ENCODE assay signal across 1 cellular context in genomic region chr15:88166330-88166993, GRCh38.
A peak's percentile ranks its signal among the peaks of the same experiment; 100 is the strongest.
TF ChIP-seq lines count a peak whose summit lies in the region.

No MANE protein-coding gene starts in this region.

TF ChIP-seq in HepG2, 621 proteins besides CTCF, POLR2A, EP300 and RAD21 (continued from another document and continues in another):
- no peak for TF ChIP-seq ZNF280B (CRISPR knock-in tag; IDR thresholded peaks at IDR 0.05; ENCODE audit: borderline replicate concordance)
- TF ChIP-seq NCOR1 (IDR thresholded peaks at IDR 0.05; ENCODE audit: borderline replicate concordance, low read length), result no peak
- no peak for TF ChIP-seq ZBTB37 (CRISPR knock-in tag; IDR thresholded peaks at IDR 0.05)
- no peak for TF ChIP-seq NCOA2 (CRISPR knock-in tag; IDR thresholded peaks at IDR 0.05)
- 0 out of 2 replicates have a peak, but pooled peaks have one; percentile 52 for TF ChIP-seq ZNF773 (CRISPR knock-in tag; IDR thresholded peaks at IDR 0.05; ENCODE audit: borderline replicate concordance)
- 0 out of 2 replicates have a peak, but pooled peaks have one; percentile 35 for TF ChIP-seq TGIF2 (CRISPR knock-in tag; IDR thresholded peaks at IDR 0.05)
- TF ChIP-seq SNRNP70 (IDR thresholded peaks at IDR 0.05; ENCODE audit: low read depth, low read length), result no peak
- no peak for TF ChIP-seq YEATS2 (CRISPR knock-in tag; IDR thresholded peaks at IDR 0.05; ENCODE audit: borderline replicate concordance)
- TF ChIP-seq ZEB1 (IDR thresholded peaks at IDR 0.05; ENCODE audit: insufficient replicate concordance, low read depth), result no peak
- no peak for TF ChIP-seq ZFP36L2 (CRISPR knock-in tag; IDR thresholded peaks at IDR 0.05)
- 0 out of 2 replicates have a peak, but pooled peaks have one; percentile 26 for TF ChIP-seq IRF2 (CRISPR knock-in tag; IDR thresholded peaks at IDR 0.05)
- no peak for TF ChIP-seq HNRNPK (IDR thresholded peaks at IDR 0.05; ENCODE audit: low read depth, low read length, poor library complexity, severe bottlenecking)
- TF ChIP-seq CEBPZ (IDR thresholded peaks at IDR 0.05; ENCODE audit: low read length), result no peak
- TF ChIP-seq NFIC (IDR thresholded peaks at IDR 0.05; ENCODE audit: low read length), result no peak
- TF ChIP-seq BORCS8-MEF2B (CRISPR knock-in tag; IDR thresholded peaks at IDR 0.05), result peak; percentile 58; the same call in 1 of the 2 replicates
- TF ChIP-seq FOXP1 (IDR thresholded peaks at IDR 0.05), result no peak
- TF ChIP-seq FOXP1 (CRISPR knock-in tag; IDR thresholded peaks at IDR 0.05), result no peak
- TF ChIP-seq ATF2 (CRISPR knock-in tag; IDR thresholded peaks at IDR 0.05), result 0 out of 2 replicates have a peak, but pooled peaks have one; percentile 32
- peak; percentile 64 for TF ChIP-seq ZNF232 (CRISPR knock-in tag; IDR thresholded peaks at IDR 0.05; ENCODE audit: borderline replicate concordance)
- TF ChIP-seq TCF12 (IDR thresholded peaks at IDR 0.05), result no peak
- no peak for TF ChIP-seq TCF12 (CRISPR knock-in tag; IDR thresholded peaks at IDR 0.05)
- no peak for TF ChIP-seq MXD4 (CRISPR knock-in tag; IDR thresholded peaks at IDR 0.05)
- 0 out of 2 replicates have a peak, but pooled peaks have one; percentile 44 for TF ChIP-seq ZNF772 (CRISPR knock-in tag; IDR thresholded peaks at IDR 0.05)
- TF ChIP-seq BCL6 (CRISPR knock-in tag; IDR thresholded peaks at IDR 0.05), result no peak
- TF ChIP-seq ZNF841 (CRISPR knock-in tag; IDR thresholded peaks at IDR 0.05; ENCODE audit: borderline replicate concordance), result no peak
- TF ChIP-seq ZNF207 (IDR thresholded peaks at IDR 0.05; ENCODE audit: borderline replicate concordance), result no peak
- TF ChIP-seq MIER3 (CRISPR knock-in tag; IDR thresholded peaks at IDR 0.05; ENCODE audit: borderline replicate concordance), result no peak
- no peak for TF ChIP-seq MIXL1 (CRISPR knock-in tag; IDR thresholded peaks at IDR 0.05)
- no peak for TF ChIP-seq NR2C2 (CRISPR knock-in tag; IDR thresholded peaks at IDR 0.05; ENCODE audit: borderline replicate concordance)
- no peak for TF ChIP-seq ZNF24 (IDR thresholded peaks at IDR 0.05)
- TF ChIP-seq HNF4A (CRISPR knock-in tag; IDR thresholded peaks at IDR 0.05), result peak; percentile 65
- no peak for TF ChIP-seq ZNF256 (CRISPR knock-in tag; conservative IDR thresholded peaks at IDR 0.05)
- no peak for TF ChIP-seq ZNF34 (CRISPR knock-in tag; IDR thresholded peaks at IDR 0.05; ENCODE audit: borderline replicate concordance)
- no peak for TF ChIP-seq ZNF276 (CRISPR knock-in tag; IDR thresholded peaks at IDR 0.05; ENCODE audit: low read depth)
- no peak for TF ChIP-seq PAXIP1 (CRISPR knock-in tag; conservative IDR thresholded peaks at IDR 0.05)
- TF ChIP-seq DZIP1 (CRISPR knock-in tag; IDR thresholded peaks at IDR 0.05), result no peak
- no peak for TF ChIP-seq ZXDC (CRISPR knock-in tag; IDR thresholded peaks at IDR 0.05)
- TF ChIP-seq JARID2 (CRISPR knock-in tag; IDR thresholded peaks at IDR 0.05; ENCODE audit: insufficient replicate concordance), result no peak
- TF ChIP-seq NFATC3 (CRISPR knock-in tag; IDR thresholded peaks at IDR 0.05), result no peak
- no peak for TF ChIP-seq ZNF234 (CRISPR knock-in tag; conservative IDR thresholded peaks at IDR 0.05)
- TF ChIP-seq MYPOP (CRISPR knock-in tag; IDR thresholded peaks at IDR 0.05), result no peak
- TF ChIP-seq NCOA5 (CRISPR knock-in tag; IDR thresholded peaks at IDR 0.05), result no peak
